Comparison of ENCODE assay signal across 10 cellular contexts in the genomic region with DNA sequence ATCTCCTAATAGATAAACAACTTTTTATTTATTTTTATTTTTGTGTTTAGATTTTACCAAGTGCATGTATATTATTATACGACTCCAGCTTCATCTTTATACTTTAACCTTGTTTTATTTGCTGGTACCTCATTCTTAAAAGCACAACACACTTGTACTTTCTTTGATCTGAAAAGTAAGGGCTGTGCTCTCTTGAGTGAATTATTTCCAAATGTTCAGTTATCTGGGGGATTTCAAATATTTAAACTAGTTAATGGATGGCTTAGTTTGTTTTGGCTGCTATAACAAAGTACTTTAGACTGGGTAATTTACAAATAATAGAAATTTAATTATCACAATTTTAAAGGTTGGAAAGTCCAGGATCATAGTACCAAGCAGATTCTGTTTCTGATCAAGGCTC.
"Had no signal": no experiment of that assay in that cellular context is flagged by ENCODE, and none has a peak within 500 bp of the region (broad histone marks: within the 10 kb centered on the region; RNA-seq: fewer than 3 reads in every experiment).

No MANE protein-coding gene starts in this region.

- H3K4me3 ChIP-seq: GM23248, HAP-1, K562 had no signal

- H3K9me3 ChIP-seq: HAP-1 had no signal

- H3K27ac ChIP-seq: GM23248, HL-60 had no signal

- H2AFZ ChIP-seq: GM23248 had no signal

- H3K4me3 Mint-ChIP-seq: HFFc6 had no signal

- FAIRE-seq: K562 had no signal

- H3K9ac ChIP-seq: GM23248 had no signal

- H3K36me3 ChIP-seq: HAP-1 had no signal

- H3K27ac Mint-ChIP-seq: HFFc6 had no signal

- DNase-seq: GM23248, GOT3, H7, HFFc6, IMR-90, KG1 had no signal

- ATAC-seq: HCT116, K562 had no signal
